ENCODE assay signal across 9 cellular contexts in the genomic region with DNA sequence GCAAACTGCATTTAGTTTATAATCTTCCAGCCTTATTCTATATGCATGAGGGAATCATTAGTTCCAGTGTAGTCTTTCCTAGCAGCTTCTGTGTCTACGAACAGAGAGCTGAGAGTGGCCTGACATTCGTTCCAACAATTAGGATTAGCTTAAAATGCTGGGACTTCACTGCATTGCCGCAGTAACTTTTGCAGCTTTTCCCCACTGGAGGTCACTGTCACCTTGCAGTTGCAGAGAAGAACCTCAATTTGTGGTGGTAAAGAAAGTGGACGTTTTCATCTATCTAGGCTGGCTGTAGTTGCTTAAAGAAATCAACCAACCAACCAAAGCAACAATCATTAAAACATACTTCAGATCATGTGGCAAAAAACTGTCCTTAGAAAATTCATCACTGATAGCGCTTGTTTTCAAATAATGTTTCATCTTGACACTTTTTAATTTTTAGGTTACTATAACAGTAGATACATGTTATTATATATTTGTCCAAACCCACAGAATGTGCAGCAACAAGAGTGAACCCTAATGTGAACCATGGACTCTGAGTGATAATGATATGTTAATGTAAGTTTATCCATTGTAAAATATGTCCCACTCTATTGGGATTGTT. TPM values are rescaled to one million over a fixed set of nuclear protein-coding genes. Genes with fewer than 3 reads are reported as not detected.
DNase-seq lines count a peak whose midpoint lies in the region; TF ChIP-seq lines count a peak whose summit lies in the region.
"Had no signal": no experiment of that assay in that cellular context is flagged by ENCODE, and none has a peak within 500 bp of the region (broad histone marks: within the 10 kb centered on the region; RNA-seq: fewer than 3 reads in every experiment).

No MANE protein-coding gene starts in this region.

- H3K18ac ChIP-seq in mesenchymal stem cell (ENCODE audit: low read depth in 1 of 2, low read length in 2 of 2), result no peak overlapping the region

- WGBS in mesenchymal stem cell, result 29% methylated on average over 3 of the region's 5 CpGs
- WGBS in testis, 2 donors, result 29 to 33% methylated on average over 5 of the region's 5 CpGs

- H2AK5ac ChIP-seq in mesenchymal stem cell (ENCODE audit: low read length, severe bottlenecking), result no peak overlapping the region

- peaks cover 4% of the 10 kb centered on the region for H3K4me1 ChIP-seq in mesenchymal stem cell (ENCODE audit: control insufficient read depth, insufficient read depth, low read depth, low read length)
- peaks cover 10% of the 10 kb centered on the region for H3K4me1 ChIP-seq in testis

- H4K8ac ChIP-seq in mesenchymal stem cell (ENCODE audit: low read length), result no peak overlapping the region

- H3K9ac ChIP-seq in mesenchymal stem cell (ENCODE audit: low read length), result no peak overlapping the region

- no peak overlapping the region for H2BK12ac ChIP-seq in mesenchymal stem cell (ENCODE audit: low read length in 2 of 2)

- no peak overlapping the region for H3K4me3 ChIP-seq in GM12865 (ENCODE audit: low read depth, low read length)
- no peak overlapping the region for H3K4me3 ChIP-seq in WERI-Rb-1 (ENCODE audit: low read depth, low read length)
- H3K4me3 ChIP-seq in mesenchymal stem cell (ENCODE audit: insufficient read depth in 1 of 2, low read depth in 1 of 2, low read length in 2 of 2), result no peak overlapping the region
- H3K4me3 ChIP-seq in testis, result no peak overlapping the region

- H3K36me3 ChIP-seq in WERI-Rb-1 (no peaks in the 10 kb centered on the region), mesenchymal stem cell (ENCODE audit: control insufficient read depth in 1 of 2, insufficient read depth in 2 of 2, low read depth in 1 of 2, low read length in 2 of 2) (no peaks in the 10 kb centered on the region), testis (ENCODE audit: low read depth, missing control alignments) (no peaks in the 10 kb centered on the region)
- H3K36me3 ChIP-seq: neutrophil had no signal

- DNase-seq in AG08395 (ENCODE audit: low spot score), result peak; percentile 62
- DNase-seq in GM12865 (ENCODE audit: low read depth), result peak; percentile 64
- DNase-seq in NCI-H2029 treated with DMSO at 0.1 percent for 48 hours (lab: John Stamatoyannopoulos, UW), result peak; percentile 16
- peak; percentile 81 for DNase-seq in WERI-Rb-1
- DNase-seq in dermis blood vessel endothelial cell, result peak; percentile 78
- DNase-seq in mesenchymal stem cell, result peak; percentile 77
- peak; percentile 75 for DNase-seq in testis
- DNase-seq in NK-92 (lab: John Stamatoyannopoulos, UW; ENCODE audit: unreplicated experiment), result no peak

- H3K14ac ChIP-seq in mesenchymal stem cell (ENCODE audit: low read length in 2 of 2), result no peak overlapping the region

- no peak overlapping the region for H3K23ac ChIP-seq in mesenchymal stem cell (ENCODE audit: low read length in 2 of 2)

- no peak overlapping the region for H2BK15ac ChIP-seq in mesenchymal stem cell (ENCODE audit: low read depth, poor library complexity, severe bottlenecking)

- intact Hi-C loops in testis (cut with DNase I; ENCODE audit: low total_unique reads), result no loop called here

- peak; percentile 64 for TF ChIP-seq CTCF in GM12865 (IDR thresholded peaks at IDR 0.05; ENCODE audit: insufficient read depth, low read depth, low read length, missing control alignments)
- TF ChIP-seq CTCF in WERI-Rb-1 (IDR thresholded peaks at IDR 0.05; ENCODE audit: low read depth, low read length), result peak; percentile 94
- peak; percentile 39 to 65 (median 65) for TF ChIP-seq CTCF in testis (IDR thresholded peaks at IDR 0.05)

- H3K9me3 ChIP-seq in WERI-Rb-1 (ENCODE audit: severe bottlenecking) (no peaks in the 10 kb centered on the region), mesenchymal stem cell (ENCODE audit: control insufficient read depth, low read length) (no peaks in the 10 kb centered on the region), testis (no peaks in the 10 kb centered on the region)
- H3K9me3 ChIP-seq: neutrophil had no signal

- no peak overlapping the region for H4K91ac ChIP-seq in mesenchymal stem cell (ENCODE audit: low read length)

- H3K27ac ChIP-seq in WERI-Rb-1 (no peak overlapping the region), mesenchymal stem cell (ENCODE audit: low read length, poor library complexity, severe bottlenecking) (no peak overlapping the region), testis (no peak overlapping the region)
- H3K27ac ChIP-seq: neutrophil had no signal

- no peaks in the 10 kb centered on the region for H3K79me1 ChIP-seq in mesenchymal stem cell (replicated peaks; ENCODE audit: low read length, poor library complexity, severe bottlenecking)

- H2BK120ac ChIP-seq in mesenchymal stem cell (ENCODE audit: low read depth, low read length), result no peak overlapping the region

- H3K27me3 ChIP-seq in WERI-Rb-1 (ENCODE audit: insufficient read depth, low read depth, severe bottlenecking), result no peaks in the 10 kb centered on the region
- H3K27me3 ChIP-seq in mesenchymal stem cell (ENCODE audit: control insufficient read depth in 1 of 2, insufficient read depth in 1 of 2, low read length in 2 of 2), result no peaks in the 10 kb centered on the region
- no peaks in the 10 kb centered on the region for H3K27me3 ChIP-seq in testis
- H3K27me3 ChIP-seq: neutrophil had no signal

- no peak for TF ChIP-seq POLR2A in testis (IDR thresholded peaks at IDR 0.05)

- no peak overlapping the region for H2BK5ac ChIP-seq in mesenchymal stem cell (ENCODE audit: low read depth, low read length, poor library complexity, severe bottlenecking)

- no peak overlapping the region for H3K4ac ChIP-seq in mesenchymal stem cell (ENCODE audit: low read depth in 1 of 2, low read length in 2 of 2)

- H2AFZ ChIP-seq in mesenchymal stem cell (ENCODE audit: low read depth, low read length), result no peak overlapping the region

- H3K4me2 ChIP-seq in mesenchymal stem cell (ENCODE audit: low read length, poor library complexity, severe bottlenecking), result no peak overlapping the region

RNA-seq across cellular contexts. Expression of gene MYLK4, which starts 12.2 kb away (rescaled TPM):
- total RNA-seq in dermis blood vessel endothelial cell (0.51 and 0.65 TPM in 2 replicates), testis (1 to 10 TPM in 1 of 2 donors, under 1 TPM in 1; 0.71 to 1.5 TPM)
- 0.23 TPM for polyA plus RNA-seq in mesenchymal stem cell (2013, experiment 1 of 2)
- polyA plus RNA-seq in mesenchymal stem cell (2013, experiment 2 of 2), result 0.25 TPM
- 0.62 TPM for polyA plus RNA-seq in testis (ENCODE audit: insufficient read depth, low read depth, low replicate concordance)

RNA-seq across cellular contexts. Expression of gene WRNIP1, which starts 26.7 kb away (rescaled TPM):
- total RNA-seq in dermis blood vessel endothelial cell, result 73.6 and 77.3 TPM in 2 replicates
- polyA plus RNA-seq in mesenchymal stem cell (2013, experiment 1 of 2), result 19.5 TPM
- 21.4 TPM for polyA plus RNA-seq in mesenchymal stem cell (2013, experiment 2 of 2)
- total RNA-seq in testis, result 100 to 1,000 TPM in 1 of 2 donors, 10 to 100 TPM in 1; 95.8 to 102 TPM
- 57.7 TPM for polyA plus RNA-seq in testis (ENCODE audit: insufficient read depth, low read depth, low replicate concordance)
